26 cellular contexts compared by ENCODE assay signal in the genomic region with DNA sequence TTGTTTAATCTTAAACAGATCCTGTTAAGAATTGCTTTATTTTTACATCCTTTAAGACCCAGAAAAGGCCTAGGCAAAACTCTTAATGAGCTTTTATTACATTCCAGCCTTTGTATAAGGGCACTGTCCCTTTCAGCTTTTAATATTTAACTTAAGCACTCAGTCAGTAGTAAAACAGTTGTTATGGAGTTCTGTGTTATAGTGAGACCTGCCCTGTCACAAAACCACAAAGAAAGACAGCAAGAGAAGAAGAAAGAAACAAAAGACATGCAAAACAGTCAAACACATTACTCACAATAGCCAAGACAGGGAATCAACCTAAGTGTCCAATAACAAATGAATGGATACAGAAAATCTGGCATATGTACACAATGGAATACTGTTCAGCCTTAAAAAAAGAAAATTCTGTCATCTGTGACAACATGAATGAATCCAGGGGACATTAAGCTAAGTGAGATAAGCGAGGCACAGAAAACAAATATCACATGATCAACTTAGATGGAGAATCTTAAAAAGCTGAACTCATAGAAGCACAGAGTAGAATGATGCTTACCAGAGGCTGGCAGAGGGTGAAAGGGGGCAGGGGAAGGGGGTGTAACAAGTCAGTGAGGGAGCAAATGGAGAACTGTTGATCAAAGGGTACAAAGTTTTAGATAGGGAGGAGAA.
A peak's percentile ranks its signal among the peaks of the same experiment; 100 is the strongest.
DNase-seq lines count a peak whose midpoint lies in the region; ATAC-seq and TF ChIP-seq lines count a peak whose summit lies in the region.
"Had no signal": no experiment of that assay in that cellular context is flagged by ENCODE, and none has a peak within 500 bp of the region (broad histone marks: within the 10 kb centered on the region; RNA-seq: fewer than 3 reads in every experiment).

No MANE protein-coding gene starts in this region.

- no peak overlapping the region for H2BK15ac ChIP-seq in mesendoderm (replicated peaks; ENCODE audit: low read depth)

- H2BK120ac ChIP-seq in mesendoderm (ENCODE audit: low read depth, low read length): no peak overlapping the region

- H3K9ac ChIP-seq in mesendoderm (ENCODE audit: low read length): no peak overlapping the region

- H3K56ac ChIP-seq in mesendoderm (ENCODE audit: low read length): no peak overlapping the region

- intact Hi-C loops in head of caudate nucleus (cut with DNase I): no loop called here

- no peak overlapping the region for H3K23ac ChIP-seq in mesendoderm (ENCODE audit: low read length)

- H3K4me1 ChIP-seq in mesendoderm (ENCODE audit: control insufficient read depth, low read depth, low read length): no peaks in the 10 kb centered on the region

- H3K4ac ChIP-seq in mesendoderm (ENCODE audit: low read depth, low read length): no peak overlapping the region

- H3K4me1 Mint-ChIP-seq in progenitor cell of endocrine pancreas (ENCODE audit: low read depth) (peaks cover 23% of the 10 kb centered on the region), endothelial cell (ENCODE audit: unreplicated experiment) (no peaks in the 10 kb centered on the region)
- H3K4me1 Mint-ChIP-seq: activated B cell treated with CpG ODN at 0.5 μM for 24 hours; activated CD4-positive, alpha-beta memory T cell treated with anti-CD3 and anti-CD28 coated beads, Interleukin-2, amount 10 ng/mL, durations not matched to agents 7 days and 5 days; activated naive CD4-positive, alpha-beta T cell treated with anti-CD3 and anti-CD28 coated beads, Interleukin-2, amount 10 ng/mL, durations not matched to agents 7 days and 5 days; central memory CD8-positive, alpha-beta T cell had no signal

- H3K4me3 ChIP-seq in mesendoderm (ENCODE audit: low read length): no peak overlapping the region

- no peaks in the 10 kb centered on the region for H3K79me2 ChIP-seq in mesendoderm (ENCODE audit: control insufficient read depth, insufficient read depth, low read length)

- H3K36me3 ChIP-seq in mesendoderm (ENCODE audit: control insufficient read depth, insufficient read depth, low read length): no peaks in the 10 kb centered on the region

- DNase-seq in HT1080 (ENCODE audit: low read depth): peak; percentile 5
- peak; percentile 29 for DNase-seq in kidney glomerular epithelial cell (lab: John Stamatoyannopoulos, UW)
- DNase-seq in progenitor cell of endocrine pancreas (ENCODE audit: low spot score, unreplicated experiment): no peak
- DNase-seq in endothelial cell (ENCODE audit: low spot score): no peak
- DNase-seq in SW 1271 (lab: John Stamatoyannopoulos, UW): no peak
- DNase-seq in mesendoderm: no peak
- DNase-seq in head of caudate nucleus: no peak
- DNase-seq: activated B cell treated with CpG ODN at 0.5 μM for 24 hours; activated CD4-positive, alpha-beta memory T cell treated with anti-CD3 and anti-CD28 coated beads, Interleukin-2, amount 10 ng/mL, durations not matched to agents 7 days and 5 days; activated naive CD4-positive, alpha-beta T cell treated with anti-CD3 and anti-CD28 coated beads, Interleukin-2, amount 10 ng/mL, durations not matched to agents 7 days and 5 days; activated T-cell treated with anti-CD3 and anti-CD28 coated beads, Interleukin-2, amount 50 U/mL, for 24 hours; aorta; CD4-positive, alpha-beta T cell; effector memory CD4-positive, alpha-beta T cell; glutamatergic neuron; HCEC 1CT; KBM-7; MV-4-11; NCI-H1694 treated with DMSO at 0.1 percent for 48 hours; NCI-H82; stimulated activated CD8-positive, alpha-beta memory T cell treated with anti-CD3 and anti-CD28 coated beads, Interleukin-4, amount 100 ng/mL, for 48 hours had no signal

- H3K18ac ChIP-seq in mesendoderm (ENCODE audit: low read length): no peak overlapping the region

- H3K4me3 Mint-ChIP-seq in progenitor cell of endocrine pancreas (ENCODE audit: low read depth) (peak overlapping the region; percentile 8), endothelial cell (ENCODE audit: unreplicated experiment) (no peak overlapping the region)
- H3K4me3 Mint-ChIP-seq: activated B cell treated with CpG ODN at 0.5 μM for 24 hours; activated CD4-positive, alpha-beta memory T cell treated with anti-CD3 and anti-CD28 coated beads, Interleukin-2, amount 10 ng/mL, durations not matched to agents 7 days and 5 days; activated naive CD4-positive, alpha-beta T cell treated with anti-CD3 and anti-CD28 coated beads, Interleukin-2, amount 10 ng/mL, durations not matched to agents 7 days and 5 days; activated T-cell treated with anti-CD3 and anti-CD28 coated beads, Interleukin-2, amount 50 U/mL, for 24 hours; CD4-positive, alpha-beta T cell; central memory CD8-positive, alpha-beta T cell; natural killer cell treated with Interleukin-12 subunit alpha and Interleukin-12 subunit beta and Interleukin-15 and Interleukin-18, amount 100 ng/mL, for 72 hours had no signal

- H3K79me1 ChIP-seq in mesendoderm (ENCODE audit: low read length): no peaks in the 10 kb centered on the region

- no peak overlapping the region for H2AK5ac ChIP-seq in mesendoderm (ENCODE audit: low read length)

- peak overlapping the region; percentile 90 for H3K27ac Mint-ChIP-seq in progenitor cell of endocrine pancreas
- H3K27ac Mint-ChIP-seq in endothelial cell (ENCODE audit: unreplicated experiment): no peak overlapping the region
- H3K27ac Mint-ChIP-seq: activated B cell treated with CpG ODN at 0.5 μM for 24 hours; activated CD4-positive, alpha-beta memory T cell treated with anti-CD3 and anti-CD28 coated beads, Interleukin-2, amount 10 ng/mL, durations not matched to agents 7 days and 5 days; activated naive CD4-positive, alpha-beta T cell treated with anti-CD3 and anti-CD28 coated beads, Interleukin-2, amount 10 ng/mL, durations not matched to agents 7 days and 5 days; activated T-cell treated with anti-CD3 and anti-CD28 coated beads, Interleukin-2, amount 50 U/mL, for 24 hours; CD4-positive, alpha-beta T cell; natural killer cell treated with Interleukin-12 subunit alpha and Interleukin-12 subunit beta and Interleukin-15 and Interleukin-18, amount 100 ng/mL, for 72 hours had no signal

- no peaks in the 10 kb centered on the region for H3K36me3 Mint-ChIP-seq in progenitor cell of endocrine pancreas (ENCODE audit: insufficient read depth)
- H3K36me3 Mint-ChIP-seq in endothelial cell (ENCODE audit: low read depth, unreplicated experiment): no peaks in the 10 kb centered on the region
- H3K36me3 Mint-ChIP-seq: activated naive CD4-positive, alpha-beta T cell treated with anti-CD3 and anti-CD28 coated beads, Interleukin-2, amount 10 ng/mL, durations not matched to agents 7 days and 5 days; natural killer cell treated with Interleukin-12 subunit alpha and Interleukin-12 subunit beta and Interleukin-15 and Interleukin-18, amount 100 ng/mL, for 72 hours had no signal

- H4K5ac ChIP-seq in mesendoderm (ENCODE audit: low read length): no peak overlapping the region

- ATAC-seq in GM18867 (IDR thresholded peaks at IDR 0.05; ENCODE audit: unreplicated experiment): peak; percentile 64
- ATAC-seq: natural killer cell treated with Interleukin-12 subunit alpha and Interleukin-12 subunit beta and Interleukin-15 and Interleukin-18, amount 100 ng/mL, for 72 hours; Panc1 had no signal

- H2BK5ac ChIP-seq in mesendoderm (ENCODE audit: low read length): no peak overlapping the region

- H3K27me3 ChIP-seq in mesendoderm (ENCODE audit: insufficient read depth, low read length, poor library complexity): no peaks in the 10 kb centered on the region

- no CpG with 5 or more reads among the region's 1 CpG for WGBS in mesendoderm (ENCODE audit: extremely low coverage, insufficient coverage, low lambda C conversion rate)

- H3K27me3 Mint-ChIP-seq in progenitor cell of endocrine pancreas (no peaks in the 10 kb centered on the region), endothelial cell (ENCODE audit: unreplicated experiment) (no peaks in the 10 kb centered on the region)
- H3K27me3 Mint-ChIP-seq: activated B cell treated with CpG ODN at 0.5 μM for 24 hours; activated CD4-positive, alpha-beta memory T cell treated with anti-CD3 and anti-CD28 coated beads, Interleukin-2, amount 10 ng/mL, durations not matched to agents 7 days and 5 days; central memory CD8-positive, alpha-beta T cell had no signal

- no peak for TF ChIP-seq CTCF in progenitor cell of endocrine pancreas (IDR thresholded peaks at IDR 0.05; ENCODE audit: unreplicated experiment)
- no peak for TF ChIP-seq CTCF in endothelial cell (IDR thresholded peaks at IDR 0.05; ENCODE audit: unreplicated experiment)

- no peak overlapping the region for H4K8ac ChIP-seq in mesendoderm (ENCODE audit: low read depth, low read length)

- peaks cover 1% of the 10 kb centered on the region for H3K9me3 Mint-ChIP-seq in progenitor cell of endocrine pancreas (ENCODE audit: low read depth)
- no peaks in the 10 kb centered on the region for H3K9me3 Mint-ChIP-seq in endothelial cell (ENCODE audit: unreplicated experiment)
- H3K9me3 Mint-ChIP-seq: activated CD4-positive, alpha-beta memory T cell treated with anti-CD3 and anti-CD28 coated beads, Interleukin-2, amount 10 ng/mL, durations not matched to agents 7 days and 5 days; activated naive CD4-positive, alpha-beta T cell treated with anti-CD3 and anti-CD28 coated beads, Interleukin-2, amount 10 ng/mL, durations not matched to agents 7 days and 5 days; CD4-positive, alpha-beta T cell; central memory CD8-positive, alpha-beta T cell; natural killer cell treated with Interleukin-12 subunit alpha and Interleukin-12 subunit beta and Interleukin-15 and Interleukin-18, amount 100 ng/mL, for 72 hours had no signal

- H3K4me2 ChIP-seq in mesendoderm (ENCODE audit: low read length): no peak overlapping the region

- H3K27ac ChIP-seq in mesendoderm (ENCODE audit: low read depth, low read length): no peak overlapping the region
- H3K27ac ChIP-seq: HL-60 had no signal

Comparison
In these comparisons a context has a peak if more than half of its experiments do, and no peak if none do; other contexts are left out.
1. DNase-seq: peak in HT1080 (single experiment) and kidney glomerular epithelial cell (single experiment); none in progenitor cell of endocrine pancreas (single experiment), endothelial cell (single experiment), SW 1271 (0 of 2), mesendoderm (single experiment) and head of caudate nucleus (0 of 42).